Comparison of ENCODE assay signal across 8 cellular contexts in genomic region chr3:116000315-116000714, GRCh38.
DNase-seq lines count a peak whose midpoint lies in the region; FAIRE-seq and TF ChIP-seq lines count a peak whose summit lies in the region.

No MANE protein-coding gene starts in this region.

- H3K27ac ChIP-seq in esophagus muscularis mucosa (replicated peaks in 1 of 4) (no peak overlapping the region), small intestine (ENCODE audit: low read depth in 1 of 2, low read length in 1 of 2) (no peak overlapping the region)

- H3K36me3 Mint-ChIP-seq in HFFc6 (ENCODE audit: low read depth) = no peaks in the 10 kb centered on the region

- WGBS in esophagus muscularis mucosa = 50% methylated on average over 3 of the region's 3 CpGs
- WGBS in small intestine, 3 donors = 34 to 69% (median 48%) methylated on average over 3 of the region's 3 CpGs

- FAIRE-seq in small intestine (lab: Jason Lieb, UNC) = no peak

- H3K4me1 ChIP-seq in esophagus muscularis mucosa = peaks cover 0 to 9% (median 3%) of the 10 kb centered on the region in 4 donors
- H3K4me1 ChIP-seq in small intestine (ENCODE audit: control insufficient read depth in 2 of 2, insufficient read depth in 1 of 2, low read depth in 1 of 2, low read length in 1 of 2) = no peaks in the 10 kb centered on the region

- H3K36me3 ChIP-seq in esophagus muscularis mucosa = no peaks in the 10 kb centered on the region
- no peaks in the 10 kb centered on the region for H3K36me3 ChIP-seq in small intestine (ENCODE audit: control insufficient read depth in 2 of 2, insufficient read depth in 2 of 2, low read length in 2 of 2)

- H3K9me3 ChIP-seq in esophagus muscularis mucosa = no peaks in the 10 kb centered on the region
- H3K9me3 ChIP-seq in small intestine (ENCODE audit: control insufficient read depth, low read depth) = no peaks in the 10 kb centered on the region

- no peak for TF ChIP-seq CTCF in GM12865 (IDR thresholded peaks at IDR 0.05; ENCODE audit: insufficient read depth, low read depth, low read length, missing control alignments)
- no peak for TF ChIP-seq CTCF in HFFc6 (IDR thresholded peaks at IDR 0.05)
- TF ChIP-seq CTCF in esophagus muscularis mucosa (IDR thresholded peaks at IDR 0.05) = no peak

- no peaks in the 10 kb centered on the region for H3K9me3 Mint-ChIP-seq in HFFc6

- no peaks in the 10 kb centered on the region; the same call in 1 of the 2 replicates for H3K27me3 Mint-ChIP-seq in HFFc6 (ENCODE audit: insufficient read depth)

- H3K4me3 Mint-ChIP-seq in HFFc6 = peak overlapping the region; percentile 49

- TF ChIP-seq EP300 in esophagus muscularis mucosa (IDR thresholded peaks at IDR 0.05) = no peak

- peak overlapping the region; percentile 88 for H3K27ac Mint-ChIP-seq in HFFc6

- H3K4me3 ChIP-seq in GM12865 (ENCODE audit: low read depth, low read length) (no peak overlapping the region), esophagus muscularis mucosa (no peak overlapping the region), small intestine (ENCODE audit: low read depth in 1 of 2, low read length in 2 of 2) (no peak overlapping the region)

- H3K27me3 ChIP-seq in esophagus muscularis mucosa (no peaks in the 10 kb centered on the region), small intestine (ENCODE audit: control insufficient read depth in 2 of 2, insufficient read depth in 2 of 2, low read length in 2 of 2) (no peaks in the 10 kb centered on the region)

- TF ChIP-seq POLR2A in esophagus muscularis mucosa (IDR thresholded peaks at IDR 0.05; ENCODE audit: low read depth) = no peak

- intact Hi-C loops in esophagus muscularis mucosa (cut with DNase I) = no loop called here

- DNase-seq in GM12865 (ENCODE audit: low read depth) (peak; percentile 66), HFFc6 (peak; percentile 88), NCI-H2171 treated with DMSO at 0.1 percent for 48 hours (lab: John Stamatoyannopoulos, UW) (peak; percentile 75), inferior parietal cortex (ENCODE audit: extremely low spot score) (peak; percentile 26), globus pallidus (ENCODE audit: low spot score) (no peak), esophagus muscularis mucosa (ENCODE audit: extremely low spot score) (no peak), small intestine (no peak)
- no peak for DNase-seq in activated CD4-positive, alpha-beta T cell treated with anti-CD3 and anti-CD28 coated beads for 4 hours

- H3K4me1 Mint-ChIP-seq in HFFc6 (ENCODE audit: low read depth) = peaks cover 56% of the 10 kb centered on the region

Comparison
In these comparisons a context has a peak if more than half of its experiments do, and no peak if none do; other contexts are left out.
1. DNase-seq: peak in GM12865 (single experiment), HFFc6 (single experiment), NCI-H2171 treated with DMSO at 0.1 percent for 48 hours (single experiment) and inferior parietal cortex (single experiment); none in activated CD4-positive, alpha-beta T cell treated with anti-CD3 and anti-CD28 coated beads for 4 hours (0 of 2), globus pallidus (single experiment), esophagus muscularis mucosa (single experiment) and small intestine (single experiment).